In genomic region chr15:74127255-74127953, GRCh38 we compare ENCODE assay signal across 8 cellular contexts. TPM values are rescaled to one million over a fixed set of nuclear protein-coding genes. Genes with fewer than 3 reads are reported as not detected.
DNase-seq lines count a peak whose midpoint lies in the region; ATAC-seq and TF ChIP-seq lines count a peak whose summit lies in the region.

No MANE protein-coding gene starts in this region.

- peaks cover 0 to 17% (median 2%) of the 10 kb centered on the region in 7 donors for H3K9me3 Mint-ChIP-seq in CD14-positive monocyte

- DNase-seq in CD14-positive monocyte (ENCODE audit: low spot score) (peak; percentile 71), HCEC 1CT (peak; percentile 68), NCI-H345 (lab: John Stamatoyannopoulos, UW) (peak; percentile 78), cerebellar cortex (ENCODE audit: low spot score) (peak; percentile 78), kidney glomerular epithelial cell (lab: John Stamatoyannopoulos, UW) (peak; percentile 29)
- peak; percentile 83 to 86 for DNase-seq in activated CD4-positive, alpha-beta T cell treated with anti-CD3 and anti-CD28 coated beads for 24 hours (ENCODE audit: low read depth in 2 of 2)
- DNase-seq in stimulated activated CD4-positive, alpha-beta T cell treated with anti-CD3 and anti-CD28 coated beads, Interleukin-15, amount 100 ng/mL, for 48 hours (ENCODE audit: low read depth in 2 of 2): peak; percentile 66 to 85

- intact Hi-C loops in CD14-positive monocyte (cut with micrococcal nuclease): loop anchor here (5.0 kb wide), 1 partner anchor 195 kb away; no protein-coding TSS in a partner anchor

- peak overlapping the region in 1 of 2 donors; percentile 63 for H3K4me3 Mint-ChIP-seq in CD14-positive monocyte

- H3K27ac Mint-ChIP-seq in CD14-positive monocyte: no peak overlapping the region

- H3K4me1 Mint-ChIP-seq in CD14-positive monocyte: peaks cover 13% of the 10 kb centered on the region

- no peak for ATAC-seq in HG03520 (IDR thresholded peaks at IDR 0.05; ENCODE audit: unreplicated experiment)

- peaks cover 71 to 80% (median 80%) of the 10 kb centered on the region in 3 donors for H3K27me3 Mint-ChIP-seq in CD14-positive monocyte (ENCODE audit: low read depth in 3 of 3)

- peak; percentile 98 for TF ChIP-seq CTCF in CD14-positive monocyte (IDR thresholded peaks at IDR 0.05)

- no peaks in the 10 kb centered on the region for H3K36me3 Mint-ChIP-seq in CD14-positive monocyte

RNA-seq across cellular contexts. Expression of gene ISLR2, which starts 3.0 kb away (rescaled TPM):
- polyA plus RNA-seq in CD14-positive monocyte: not detected

RNA-seq across cellular contexts. Expression of gene GOLGA6A, which starts 45.1 kb away (rescaled TPM):
- polyA plus RNA-seq in CD14-positive monocyte: not detected

RNA-seq across cellular contexts. Expression of gene ISLR, which starts 46.1 kb away (rescaled TPM):
- polyA plus RNA-seq in CD14-positive monocyte: not detected

Comparison
In these comparisons a context has a peak if more than half of its experiments do, and no peak if none do; other contexts are left out.
1. DNase-seq: peak in every context shown above with its lines; median percentile 84 in activated CD4-positive, alpha-beta T cell treated with anti-CD3 and anti-CD28 coated beads for 24 hours; 78 in NCI-H345; 78 in cerebellar cortex; 76 in stimulated activated CD4-positive, alpha-beta T cell treated with anti-CD3 and anti-CD28 coated beads, Interleukin-15, amount 100 ng/mL, for 48 hours; 71 in CD14-positive monocyte; 68 in HCEC 1CT; 29 in kidney glomerular epithelial cell.